ENCODE assay signal across 1 cellular context in the genomic region with DNA sequence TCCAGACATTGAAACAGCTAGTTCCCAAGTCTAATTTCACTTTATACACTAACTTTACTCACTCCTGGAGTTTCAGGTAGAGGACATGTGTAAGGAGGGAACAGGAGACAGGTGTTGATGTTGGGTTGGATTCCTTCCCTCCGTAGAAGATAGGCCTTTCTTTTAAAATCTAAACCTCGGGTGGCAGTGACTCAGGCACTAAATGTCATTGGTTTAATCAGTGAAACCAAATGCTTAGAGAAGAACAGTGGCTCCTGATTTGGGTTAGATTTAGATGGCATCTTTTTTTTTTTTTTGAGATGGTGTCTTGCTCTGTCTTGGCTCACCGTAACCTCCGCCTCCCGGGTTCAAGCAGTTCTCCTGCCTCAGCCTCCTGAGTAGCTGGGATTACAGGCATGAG.
TF ChIP-seq lines count a peak whose summit lies in the region.

No MANE protein-coding gene starts in this region.

TF ChIP-seq in HepG2, 621 proteins besides CTCF, POLR2A, EP300 and RAD21:
- TF ChIP-seq, protein P1, sequence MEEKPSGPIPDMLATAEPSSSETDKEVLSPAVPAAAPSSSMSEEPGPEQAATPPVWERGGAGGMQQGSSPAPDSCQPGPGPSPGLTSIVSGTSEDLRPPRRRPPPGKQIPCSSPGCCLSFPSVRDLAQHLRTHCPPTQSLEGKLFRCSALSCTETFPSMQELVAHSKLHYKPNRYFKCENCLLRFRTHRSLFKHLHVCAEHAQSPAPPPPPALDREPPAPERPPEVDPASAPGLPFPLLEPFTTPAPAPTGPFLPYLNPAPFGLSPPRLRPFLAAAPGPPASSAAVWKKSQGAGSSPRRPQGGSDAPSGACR (CRISPR knock-in tag; IDR thresholded peaks at IDR 0.05) = no peak
- TF ChIP-seq ZEB1 (IDR thresholded peaks at IDR 0.05; ENCODE audit: insufficient replicate concordance, low read depth) (no peak), ZNF644 (CRISPR knock-in tag; IDR thresholded peaks at IDR 0.05; ENCODE audit: low read depth) (no peak), ZNF550 (CRISPR knock-in tag; IDR thresholded peaks at IDR 0.05; ENCODE audit: borderline replicate concordance) (no peak), ZZZ3 (CRISPR knock-in tag; IDR thresholded peaks at IDR 0.05; ENCODE audit: borderline replicate concordance) (no peak), ADNP (CRISPR knock-in tag; IDR thresholded peaks at IDR 0.05) (no peak), RFX1 (IDR thresholded peaks at IDR 0.05) (no peak), MTF1 (CRISPR knock-in tag; IDR thresholded peaks at IDR 0.05) (no peak), KMT2A (CRISPR knock-in tag; IDR thresholded peaks at IDR 0.05) (no peak), PAF1 (CRISPR knock-in tag; IDR thresholded peaks at IDR 0.05) (no peak)
